ENCODE assay signal across 11 cellular contexts in genomic region chr5:168347368-168347767, GRCh38. TPM values are rescaled to one million over a fixed set of nuclear protein-coding genes. Genes with fewer than 3 reads are reported as not detected.
DNase-seq lines count a peak whose midpoint lies in the region; ATAC-seq and TF ChIP-seq lines count a peak whose summit lies in the region.
"Had no signal": no experiment of that assay in that cellular context is flagged by ENCODE, and none has a peak within 500 bp of the region (broad histone marks: within the 10 kb centered on the region; RNA-seq: fewer than 3 reads in every experiment).

No MANE protein-coding gene starts in this region.

- TF ChIP-seq CTCF in upper lobe of right lung (IDR thresholded peaks at IDR 0.05) = no peak

- H3K36me3 ChIP-seq in upper lobe of right lung = no peaks in the 10 kb centered on the region

- no peak overlapping the region for H3K4me3 Mint-ChIP-seq in T-helper 17 cell
- H3K4me3 Mint-ChIP-seq: activated naive CD8-positive, alpha-beta T cell had no signal

- H3K27ac Mint-ChIP-seq in T-helper 17 cell = peak overlapping the region; percentile 41
- H3K27ac Mint-ChIP-seq: activated naive CD8-positive, alpha-beta T cell had no signal

- peaks cover 8% of the 10 kb centered on the region for H3K27me3 Mint-ChIP-seq in T-helper 17 cell

- DNase-seq in T-helper 17 cell (no peak), upper lobe of right lung (no peak), SIG-M5 (lab: John Stamatoyannopoulos, UW) (no peak)
- DNase-seq in stimulated activated CD4-positive, alpha-beta T cell treated with anti-CD3 and anti-CD28 coated beads, Interleukin-1b, Interleukin-23, amount 100 ng/mL, for 48 hours = no peak
- DNase-seq: Kasumi-1, NCI-H2171 treated with DMSO at 0.1 percent for 48 hours had no signal

- ATAC-seq in GM19025 (IDR thresholded peaks at IDR 0.05; ENCODE audit: low read depth, unreplicated experiment) = peak; percentile 64
- peak; percentile 73 for ATAC-seq in HG02884 (IDR thresholded peaks at IDR 0.05; ENCODE audit: unreplicated experiment)
- no peak for ATAC-seq in T-helper 17 cell
- ATAC-seq in upper lobe of right lung = no peak
- no peak for ATAC-seq in HG03354 (IDR thresholded peaks at IDR 0.05; ENCODE audit: poor library complexity, severe bottlenecking, unreplicated experiment)

- H3K27ac ChIP-seq in upper lobe of right lung = peak overlapping the region; percentile 42

- no peak overlapping the region for H3K4me3 ChIP-seq in upper lobe of right lung
- H3K4me3 ChIP-seq: mucosa of descending colon had no signal

- H3K4me1 ChIP-seq in upper lobe of right lung = peaks cover 14% of the 10 kb centered on the region

- no peaks in the 10 kb centered on the region for H3K27me3 ChIP-seq in upper lobe of right lung

- H3K9me3 ChIP-seq in T-helper 17 cell (ENCODE audit: control insufficient read depth, low read length, poor library complexity, severe bottlenecking) (no peaks in the 10 kb centered on the region), upper lobe of right lung (no peaks in the 10 kb centered on the region)
- H3K9me3 ChIP-seq: mucosa of descending colon had no signal

- peaks cover 8% of the 10 kb centered on the region for H3K4me1 Mint-ChIP-seq in T-helper 17 cell

- intact Hi-C loops in upper lobe of right lung (cut with DNase I) = no loop called here

- no peaks in the 10 kb centered on the region for H3K36me3 Mint-ChIP-seq in T-helper 17 cell (ENCODE audit: low read depth)
- H3K36me3 Mint-ChIP-seq: activated naive CD8-positive, alpha-beta T cell had no signal

RNA-seq across cellular contexts. Expression of gene WWC1, which starts 55.9 kb away (rescaled TPM):
- 1 to 10 TPM; 5.4 TPM for total RNA-seq in T-helper 17 cell
- total RNA-seq in upper lobe of right lung = 94.2 TPM

Comparison
In these comparisons a context has a peak if more than half of its experiments do, and no peak if none do; other contexts are left out.
1. ATAC-seq: peak in GM19025 (single experiment) and HG02884 (single experiment); none in T-helper 17 cell (single experiment), upper lobe of right lung (single experiment) and HG03354 (single experiment).
2. RNA of gene WWC1, which starts 55.9 kb away (total RNA-seq): 94.2 TPM in upper lobe of right lung (single experiment); 5.4 TPM in T-helper 17 cell; every median in the first group is over 10 times any median in the second.